11 cellular contexts compared by ENCODE assay signal in genomic region chr2:64937341-64938230, GRCh38. TPM values are rescaled to one million over a fixed set of nuclear protein-coding genes. Genes with fewer than 3 reads are reported as not detected.
DNase-seq lines count a peak whose midpoint lies in the region; ATAC-seq, FAIRE-seq and TF ChIP-seq lines count a peak whose summit lies in the region.
"Had no signal": no experiment of that assay in that cellular context is flagged by ENCODE, and none has a peak within 500 bp of the region (broad histone marks: within the 10 kb centered on the region; RNA-seq: fewer than 3 reads in every experiment).

No MANE protein-coding gene starts in this region.

- H3K9ac ChIP-seq in liver (ENCODE audit: low read depth in 1 of 2, low read length in 2 of 2), result peak overlapping the region; percentile 23 to 87

- H3K9me3 Mint-ChIP-seq in IgD-negative memory B cell, result peaks cover 0 to 10% (median 3%) of the 10 kb centered on the region in 3 donors

- H3K36me3 ChIP-seq in liver (ENCODE audit: control insufficient read depth in 4 of 4, insufficient read depth in 3 of 4, low read depth in 1 of 4, low read length in 3 of 4) (no peaks in the 10 kb centered on the region), ascending aorta (no peaks in the 10 kb centered on the region)

- intact Hi-C loops in ascending aorta (cut with DNase I), result no loop called here

- 38% methylated on average over 12 of the region's 12 CpGs for whole genome bisulfite sequencing in liver

- no peaks in the 10 kb centered on the region for H3K27me3 ChIP-seq in liver (ENCODE audit: control insufficient read depth in 4 of 4, insufficient read depth in 4 of 4, low read length in 3 of 4)
- H3K27me3 ChIP-seq in ascending aorta, result no peaks in the 10 kb centered on the region

- peak overlapping the region; percentile 50 to 81 (median 76) for H3K4me3 Mint-ChIP-seq in IgD-negative memory B cell
- H3K4me3 Mint-ChIP-seq: activated CD8-positive, alpha-beta T cell treated with anti-CD3 and anti-CD28 coated beads for 36 hours had no signal

- H3K9me3 ChIP-seq in liver (ENCODE audit: control insufficient read depth in 4 of 4, low read length in 3 of 4), result no peaks in the 10 kb centered on the region
- no peaks in the 10 kb centered on the region for H3K9me3 ChIP-seq in ascending aorta

- H3K4me1 ChIP-seq in liver (ENCODE audit: control insufficient read depth in 4 of 4, insufficient read depth in 4 of 4, low read length in 3 of 4) (peaks cover 1 to 23% (median 13%) of the 10 kb centered on the region in 4 donors), ascending aorta (no peaks in the 10 kb centered on the region)

- H3K27ac ChIP-seq in liver (ENCODE audit: low read depth in 1 of 2, low read length in 2 of 2) (peak overlapping the region; percentile 85 to 97), ascending aorta (no peak overlapping the region)

- H3K36me3 Mint-ChIP-seq in IgD-negative memory B cell, result no peaks in the 10 kb centered on the region

- TF ChIP-seq RAD21 in liver (IDR thresholded peaks at IDR 0.05), result peak; percentile 18 to 20

- H3K27me3 Mint-ChIP-seq in IgD-negative memory B cell, result no peaks in the 10 kb centered on the region

- DNase-seq in GM12891 (ENCODE audit: insufficient read length, low spot score) (no peak), ascending aorta (ENCODE audit: low spot score in 2 of 2) (no peak), HCEC 1CT (no peak), mesenteric fat pad (ENCODE audit: low spot score) (no peak)
- DNase-seq: activated CD8-positive, alpha-beta T cell treated with anti-CD3 and anti-CD28 coated beads for 36 hours; DMS53; effector CD4-positive, alpha-beta T cell had no signal

- ATAC-seq in GM21528 (IDR thresholded peaks at IDR 0.05; ENCODE audit: low FRiP score, unreplicated experiment) (peak; percentile 45), GM18519 (IDR thresholded peaks at IDR 0.05; ENCODE audit: low FRiP score, unreplicated experiment) (no peak)
- ATAC-seq: activated CD8-positive, alpha-beta T cell treated with anti-CD3 and anti-CD28 coated beads for 36 hours had no signal

- TF ChIP-seq CTCF in liver (IDR thresholded peaks at IDR 0.05; ENCODE audit: low read depth, low read length, missing input control) (no peak), ascending aorta (IDR thresholded peaks at IDR 0.05) (no peak)

- peaks cover 42 to 66% (median 47%) of the 10 kb centered on the region in 3 donors for H3K4me1 Mint-ChIP-seq in IgD-negative memory B cell

- H3K27ac Mint-ChIP-seq in IgD-negative memory B cell, result peak overlapping the region; percentile 61 to 98 (median 76)
- H3K27ac Mint-ChIP-seq: activated CD8-positive, alpha-beta T cell treated with anti-CD3 and anti-CD28 coated beads for 36 hours had no signal

- TF ChIP-seq POLR2A in GM12891 (IDR thresholded peaks at IDR 0.05; ENCODE audit: low read depth, low read length), result peak; percentile 62; the same call in 1 of the 2 replicates

- peak overlapping the region; percentile 54 to 58 (median 55) for H3K4me3 ChIP-seq in liver (ENCODE audit: low read depth in 1 of 3, low read length in 3 of 3)
- peak overlapping the region in 1 of 2 donors; percentile 39 for H3K4me3 ChIP-seq in ascending aorta

- peak; percentile 88 for FAIRE-seq in GM12891 (lab: Jason Lieb, UNC)

TF ChIP-seq in GM12891, 5 proteins besides CTCF, POLR2A, EP300 and RAD21:
- TF ChIP-seq POU2F2 (IDR thresholded peaks at IDR 0.05; ENCODE audit: low read depth, low read length) (peak; percentile 28; the same call in 1 of the 2 replicates), TAF1 (IDR thresholded peaks at IDR 0.05; ENCODE audit: low read depth, low read length) (peak; percentile 47; the same call in 1 of the 2 replicates), PAX5 (IDR thresholded peaks at IDR 0.05; ENCODE audit: insufficient read depth, low read length, severe bottlenecking) (peak; percentile 5), POLR2AphosphoS5 (IDR thresholded peaks at IDR 0.05; ENCODE audit: low read depth, low read length) (peak; percentile 70; the same call in 1 of the 2 replicates), SPI1 (IDR thresholded peaks at IDR 0.05; ENCODE audit: low read depth, low read length) (0 out of 2 replicates have a peak, but pooled peaks have one; percentile 9)

TF ChIP-seq in liver, 16 proteins besides CTCF, POLR2A, EP300 and RAD21:
- TF ChIP-seq, protein P1, sequence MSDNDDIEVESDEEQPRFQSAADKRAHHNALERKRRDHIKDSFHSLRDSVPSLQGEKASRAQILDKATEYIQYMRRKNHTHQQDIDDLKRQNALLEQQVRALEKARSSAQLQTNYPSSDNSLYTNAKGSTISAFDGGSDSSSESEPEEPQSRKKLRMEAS (IDR thresholded peaks at IDR 0.05), result peak; percentile 94
- TF ChIP-seq, protein P2, sequence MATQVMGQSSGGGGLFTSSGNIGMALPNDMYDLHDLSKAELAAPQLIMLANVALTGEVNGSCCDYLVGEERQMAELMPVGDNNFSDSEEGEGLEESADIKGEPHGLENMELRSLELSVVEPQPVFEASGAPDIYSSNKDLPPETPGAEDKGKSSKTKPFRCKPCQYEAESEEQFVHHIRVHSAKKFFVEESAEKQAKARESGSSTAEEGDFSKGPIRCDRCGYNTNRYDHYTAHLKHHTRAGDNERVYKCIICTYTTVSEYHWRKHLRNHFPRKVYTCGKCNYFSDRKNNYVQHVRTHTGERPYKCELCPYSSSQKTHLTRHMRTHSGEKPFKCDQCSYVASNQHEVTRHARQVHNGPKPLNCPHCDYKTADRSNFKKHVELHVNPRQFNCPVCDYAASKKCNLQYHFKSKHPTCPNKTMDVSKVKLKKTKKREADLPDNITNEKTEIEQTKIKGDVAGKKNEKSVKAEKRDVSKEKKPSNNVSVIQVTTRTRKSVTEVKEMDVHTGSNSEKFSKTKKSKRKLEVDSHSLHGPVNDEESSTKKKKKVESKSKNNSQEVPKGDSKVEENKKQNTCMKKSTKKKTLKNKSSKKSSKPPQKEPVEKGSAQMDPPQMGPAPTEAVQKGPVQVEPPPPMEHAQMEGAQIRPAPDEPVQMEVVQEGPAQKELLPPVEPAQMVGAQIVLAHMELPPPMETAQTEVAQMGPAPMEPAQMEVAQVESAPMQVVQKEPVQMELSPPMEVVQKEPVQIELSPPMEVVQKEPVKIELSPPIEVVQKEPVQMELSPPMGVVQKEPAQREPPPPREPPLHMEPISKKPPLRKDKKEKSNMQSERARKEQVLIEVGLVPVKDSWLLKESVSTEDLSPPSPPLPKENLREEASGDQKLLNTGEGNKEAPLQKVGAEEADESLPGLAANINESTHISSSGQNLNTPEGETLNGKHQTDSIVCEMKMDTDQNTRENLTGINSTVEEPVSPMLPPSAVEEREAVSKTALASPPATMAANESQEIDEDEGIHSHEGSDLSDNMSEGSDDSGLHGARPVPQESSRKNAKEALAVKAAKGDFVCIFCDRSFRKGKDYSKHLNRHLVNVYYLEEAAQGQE (IDR thresholded peaks at IDR 0.05), result peak; percentile 69
- TF ChIP-seq EGR1 (IDR thresholded peaks at IDR 0.05; ENCODE audit: low read depth in 2 of 2) (peak in 1 of 2 donors; percentile 32), ZBTB33 (IDR thresholded peaks at IDR 0.05) (peak; percentile 18), SP1 (IDR thresholded peaks at IDR 0.05) (peak; percentile 91), NR2F2 (IDR thresholded peaks at IDR 0.05) (no peak), RXRA (IDR thresholded peaks at IDR 0.05) (peak in 1 of 2 donors; percentile 76), YY1 (IDR thresholded peaks at IDR 0.05) (no peak), HNF4A (conservative IDR thresholded peaks at IDR 0.05) (peak; percentile 87 to 91), HNF4G (IDR thresholded peaks at IDR 0.05) (peak; percentile 62), ATF3 (IDR thresholded peaks at IDR 0.05) (no peak), TAF1 (conservative IDR thresholded peaks at IDR 0.05) (no peak), FOXA2 (IDR thresholded peaks at IDR 0.05) (peak; percentile 28), GABPA (IDR thresholded peaks at IDR 0.05 in 1 of 2, conservative IDR thresholded peaks at IDR 0.05 in 1 of 2) (no peak), FOXA1 (IDR thresholded peaks at IDR 0.05) (peak; percentile 41), JUND (IDR thresholded peaks at IDR 0.05) (peak; percentile 33 to 42)

RNA-seq across cellular contexts. Expression of gene SLC1A4, which starts 51.6 kb away (rescaled TPM):
- polyA plus RNA-seq in GM12891 (2012; ENCODE audit: low read depth, missing spikeins), result 25.7 TPM
- polyA plus RNA-seq in IgD-negative memory B cell, result 3.6 TPM
- 10 to 100 TPM in 1 of 2 donors, 1 to 10 TPM in 1; 8.8 to 23.4 TPM for total RNA-seq in liver
- 10 to 100 TPM in 1 of 2 donors, 1 to 10 TPM in 1; 3.4 to 10.5 TPM for polyA plus RNA-seq in liver
- total RNA-seq in ascending aorta, result 19.5 TPM
- total RNA-seq in mesenteric fat pad, result 6.8 TPM

Comparison
In these comparisons a context has a peak if more than half of its experiments do, and no peak if none do; other contexts are left out.
1. H3K27ac ChIP-seq: peak in liver (2 of 2); none in ascending aorta (0 of 2).